Comparison of ENCODE assay signal across 1 cellular context in genomic region chr5:157918811-157919742, GRCh38.
TF ChIP-seq lines count a peak whose summit lies in the region.

No MANE protein-coding gene starts in this region.

TF ChIP-seq in SK-N-SH treated with all-trans-retinoic acid at 6 μM for 48 hours, 23 proteins besides CTCF, POLR2A, EP300 and RAD21 (continued from another document):
- TF ChIP-seq BACH2 (CRISPR knock-in tag; IDR thresholded peaks at IDR 0.05; ENCODE audit: borderline replicate concordance): no peak
- TF ChIP-seq ZC3H10 (CRISPR knock-in tag; IDR thresholded peaks at IDR 0.05): no peak
- TF ChIP-seq PATZ1 (CRISPR knock-in tag; IDR thresholded peaks at IDR 0.05; ENCODE audit: borderline replicate concordance): no peak
- TF ChIP-seq ISL1 (CRISPR knock-in tag; IDR thresholded peaks at IDR 0.05): no peak
- TF ChIP-seq PPARA (CRISPR knock-in tag; IDR thresholded peaks at IDR 0.05; ENCODE audit: borderline replicate concordance): no peak
- no peak for TF ChIP-seq ZNF565 (CRISPR knock-in tag; conservative IDR thresholded peaks at IDR 0.05; ENCODE audit: low read depth)
TF ChIP-seq in SK-N-SH treated with all-trans-retinoic acid at 6 μM for 48 hours: peak in this region for 0.
